Comparison of ENCODE assay signal across 19 cellular contexts in the genomic region with DNA sequence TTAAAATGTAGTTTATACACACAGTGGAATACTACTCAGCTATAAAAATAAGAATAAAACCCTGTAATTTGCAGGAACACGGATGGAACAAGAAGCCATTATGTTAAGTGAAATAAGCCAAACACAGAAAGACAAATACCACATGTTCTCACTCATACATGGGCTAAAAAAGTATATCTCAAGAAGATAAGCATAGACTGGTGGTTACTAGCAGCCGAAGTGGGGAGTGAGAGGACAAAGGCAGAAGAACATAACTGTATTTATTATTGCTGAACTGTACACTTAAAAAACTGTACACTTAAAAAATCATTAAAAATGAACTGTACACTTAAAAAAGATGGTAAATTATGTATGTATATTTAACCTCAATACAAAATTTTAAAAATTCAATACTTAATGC. TPM values are rescaled to one million over a fixed set of nuclear protein-coding genes. Genes with fewer than 3 reads are reported as not detected.
A peak's percentile ranks its signal among the peaks of the same experiment; 100 is the strongest.
DNase-seq lines count a peak whose midpoint lies in the region; ATAC-seq, FAIRE-seq and TF ChIP-seq lines count a peak whose summit lies in the region.
"Had no signal": no experiment of that assay in that cellular context is flagged by ENCODE, and none has a peak within 500 bp of the region (broad histone marks: within the 10 kb centered on the region; RNA-seq: fewer than 3 reads in every experiment).

No MANE protein-coding gene starts in this region.

- H3K27ac ChIP-seq in SU-DHL-6 (ENCODE audit: low read depth, low read length) = no peak overlapping the region
- H3K27ac ChIP-seq in smooth muscle cell (ENCODE audit: low read depth) = no peak overlapping the region
- H3K27ac ChIP-seq in spleen = no peak overlapping the region

- TF ChIP-seq CTCF in SU-DHL-6 (IDR thresholded peaks at IDR 0.05; ENCODE audit: insufficient read depth, low read length, poor library complexity, severe bottlenecking) (no peak), smooth muscle cell (IDR thresholded peaks at IDR 0.05; ENCODE audit: borderline replicate concordance, insufficient read depth, poor library complexity, severe bottlenecking) (no peak), spleen (IDR thresholded peaks at IDR 0.05 in 8 of 11, conservative IDR thresholded peaks at IDR 0.05 in 3 of 11) (no peak)

- H3K27me3 ChIP-seq in SU-DHL-6 (ENCODE audit: low read length) (no peaks in the 10 kb centered on the region), smooth muscle cell (ENCODE audit: low read depth) (no peaks in the 10 kb centered on the region), spleen (replicated peaks in 1 of 7) (no peaks in the 10 kb centered on the region)

- peaks cover 80% of the 10 kb centered on the region for H3K4me1 Mint-ChIP-seq in activated naive CD8-positive, alpha-beta T cell (ENCODE audit: low read depth)
- peaks cover 78% of the 10 kb centered on the region for H3K4me1 Mint-ChIP-seq in activated naive CD8-positive, alpha-beta T cell treated with anti-CD3 and anti-CD28 coated beads, Interleukin-2, amount 50 U/mL, for 24 hours
- peaks cover 50 to 60% of the 10 kb centered on the region in 2 donors for H3K4me1 Mint-ChIP-seq in effector memory CD8-positive, alpha-beta T cell (ENCODE audit: low read depth in 2 of 2)

- no peaks in the 10 kb centered on the region for H3K4me1 ChIP-seq in smooth muscle cell (ENCODE audit: low read depth)
- peaks cover 0 to 84% (median 45%) of the 10 kb centered on the region in 6 donors for H3K4me1 ChIP-seq in spleen

- H3K9ac ChIP-seq in SU-DHL-6 (ENCODE audit: low read length) (no peak overlapping the region), smooth muscle cell (ENCODE audit: low read depth) (no peak overlapping the region)

- peaks cover 6% of the 10 kb centered on the region for H3K9me3 Mint-ChIP-seq in activated naive CD8-positive, alpha-beta T cell (ENCODE audit: low read depth)
- peaks cover 9% of the 10 kb centered on the region for H3K9me3 Mint-ChIP-seq in activated naive CD8-positive, alpha-beta T cell treated with anti-CD3 and anti-CD28 coated beads, Interleukin-2, amount 50 U/mL, for 24 hours
- H3K9me3 Mint-ChIP-seq in effector memory CD8-positive, alpha-beta T cell = no peaks in the 10 kb centered on the region
- H3K9me3 Mint-ChIP-seq: CD4-positive, alpha-beta memory T cell; HFFc6 had no signal

- H3K79me2 ChIP-seq in SU-DHL-6 (ENCODE audit: insufficient read depth, low read length) = peaks cover 97% of the 10 kb centered on the region
- peaks cover 97% of the 10 kb centered on the region for H3K79me2 ChIP-seq in smooth muscle cell (ENCODE audit: low read depth)

- intact Hi-C loops in spleen (cut with DNase I; ENCODE audit: low total_unique reads) = no loop called here

- FAIRE-seq in HTR-8/SVneo (lab: Jason Lieb, UNC) = no peak
- FAIRE-seq: GM12878, GM18507, H1 had no signal

- H3F3A ChIP-seq in SU-DHL-6 (ENCODE audit: insufficient read depth) = peaks cover 11% of the 10 kb centered on the region; the same call in 1 of the 2 replicates
- H3F3A ChIP-seq in smooth muscle cell (ENCODE audit: low read depth) = peaks cover 3% of the 10 kb centered on the region

- no peak for TF ChIP-seq POLR2A in spleen (IDR thresholded peaks at IDR 0.05)

- H3K9me2 ChIP-seq in SU-DHL-6 (replicated peaks; ENCODE audit: insufficient read depth, low read length) = no peaks in the 10 kb centered on the region

- H3K27ac Mint-ChIP-seq in activated naive CD8-positive, alpha-beta T cell = peak overlapping the region; percentile 17
- no peak overlapping the region for H3K27ac Mint-ChIP-seq in activated naive CD8-positive, alpha-beta T cell treated with anti-CD3 and anti-CD28 coated beads, Interleukin-2, amount 50 U/mL, for 24 hours
- H3K27ac Mint-ChIP-seq in effector memory CD8-positive, alpha-beta T cell = peak overlapping the region; percentile 56 to 82
- H3K27ac Mint-ChIP-seq: B cell had no signal

- no peak for DNase-seq in activated naive CD8-positive, alpha-beta T cell treated with anti-CD3 and anti-CD28 coated beads, Interleukin-2, amount 50 U/mL, for 24 hours
- no peak for DNase-seq in effector memory CD8-positive, alpha-beta T cell
- DNase-seq in smooth muscle cell (lab: John Stamatoyannopoulos, UW; ENCODE audit: unreplicated experiment) = no peak
- no peak for DNase-seq in HTR-8/SVneo (ENCODE audit: insufficient read length, low spot score)
- no peak for DNase-seq in spleen
- DNase-seq: ACHN; C1 segment of cervical spinal cord; CD4-positive, alpha-beta memory T cell; DMS79; HFFc6; IMR-90 had no signal

- no peak for ATAC-seq in activated naive CD8-positive, alpha-beta T cell treated with anti-CD3 and anti-CD28 coated beads, Interleukin-2, amount 50 U/mL, for 24 hours
- no peak for ATAC-seq in effector memory CD8-positive, alpha-beta T cell (replicated peaks)
- ATAC-seq in GM19395 (IDR thresholded peaks at IDR 0.05; ENCODE audit: unreplicated experiment) = no peak

- H3K36me3 Mint-ChIP-seq in activated naive CD8-positive, alpha-beta T cell = peaks cover 17% of the 10 kb centered on the region
- H3K36me3 Mint-ChIP-seq in activated naive CD8-positive, alpha-beta T cell treated with anti-CD3 and anti-CD28 coated beads, Interleukin-2, amount 50 U/mL, for 24 hours (ENCODE audit: low read depth) = peaks cover 34% of the 10 kb centered on the region
- H3K36me3 Mint-ChIP-seq in effector memory CD8-positive, alpha-beta T cell (ENCODE audit: insufficient read depth) = peaks cover 8% of the 10 kb centered on the region

- 46% methylated on average over 2 of the region's 2 CpGs for WGBS in smooth muscle cell (ENCODE audit: low lambda C conversion rate)
- 83 to 94% (median 93%) methylated on average over 2 of the region's 2 CpGs for WGBS in spleen, 5 donors

- H3K9me3 ChIP-seq in SU-DHL-6 (ENCODE audit: insufficient read depth, low read length) = no peaks in the 10 kb centered on the region
- H3K9me3 ChIP-seq in smooth muscle cell (replicated peaks; ENCODE audit: low read depth) = no peaks in the 10 kb centered on the region
- no peaks in the 10 kb centered on the region for H3K9me3 ChIP-seq in spleen
- H3K9me3 ChIP-seq: HAP-1 had no signal

- no peaks in the 10 kb centered on the region for H3K27me3 Mint-ChIP-seq in activated naive CD8-positive, alpha-beta T cell
- H3K27me3 Mint-ChIP-seq in activated naive CD8-positive, alpha-beta T cell treated with anti-CD3 and anti-CD28 coated beads, Interleukin-2, amount 50 U/mL, for 24 hours = no peaks in the 10 kb centered on the region
- H3K27me3 Mint-ChIP-seq in effector memory CD8-positive, alpha-beta T cell = no peaks in the 10 kb centered on the region
- H3K27me3 Mint-ChIP-seq: B cell; CD4-positive, alpha-beta memory T cell had no signal

- peaks cover 12% of the 10 kb centered on the region; the same call in 1 of the 2 replicates for H3K36me3 ChIP-seq in SU-DHL-6 (ENCODE audit: low read length)
- no peaks in the 10 kb centered on the region for H3K36me3 ChIP-seq in smooth muscle cell (ENCODE audit: low read depth)
- H3K36me3 ChIP-seq in spleen = peaks cover 0 to 7% (median 0%) of the 10 kb centered on the region in 6 donors
- H3K36me3 ChIP-seq: HAP-1 had no signal

- H4K20me1 ChIP-seq in SU-DHL-6 (ENCODE audit: low read depth, low read length) = peaks cover 42% of the 10 kb centered on the region
- peaks cover 96% of the 10 kb centered on the region for H4K20me1 ChIP-seq in smooth muscle cell (ENCODE audit: low read depth)

- peak overlapping the region; percentile 32 for H3K4me2 ChIP-seq in SU-DHL-6 (ENCODE audit: low read depth, low read length, poor library complexity, severe bottlenecking)
- peak overlapping the region; percentile 13 for H3K4me2 ChIP-seq in smooth muscle cell

- no peak overlapping the region for H3K4me3 Mint-ChIP-seq in activated naive CD8-positive, alpha-beta T cell
- no peak overlapping the region for H3K4me3 Mint-ChIP-seq in activated naive CD8-positive, alpha-beta T cell treated with anti-CD3 and anti-CD28 coated beads, Interleukin-2, amount 50 U/mL, for 24 hours
- peak overlapping the region; percentile 4 to 72 for H3K4me3 Mint-ChIP-seq in effector memory CD8-positive, alpha-beta T cell
- H3K4me3 Mint-ChIP-seq: B cell, HFFc6 had no signal

- H3K4me3 ChIP-seq in SU-DHL-6 (ENCODE audit: insufficient read depth, low read length, poor library complexity, severe bottlenecking) (no peak overlapping the region), smooth muscle cell (no peak overlapping the region), spleen (no peak overlapping the region)
- H3K4me3 ChIP-seq: GM12878, HAP-1 had no signal

- H2AFZ ChIP-seq in SU-DHL-6 (ENCODE audit: low read depth, low read length, severe bottlenecking) (no peak overlapping the region), smooth muscle cell (ENCODE audit: low read depth) (no peak overlapping the region)

RNA-seq across cellular contexts. Expression of a gene that starts 11.0 kb away (rescaled TPM):
- total RNA-seq in smooth muscle cell = 93.9 and 115 TPM in 2 replicates
- polyA plus RNA-seq in smooth muscle cell = 66.6 and 70.4 TPM in 2 replicates
- total RNA-seq in spleen = 100 to 1,000 TPM in 5 of 7 donors, 10 to 100 TPM in 2; 89.3 to 111 (median 108) TPM
- 10 to 100 TPM; 12.2 to 15.3 (median 14.4) TPM for polyA plus RNA-seq in spleen

Comparison
In these comparisons a context has a peak if more than half of its experiments do, and no peak if none do; other contexts are left out.
1. H3K4me3 Mint-ChIP-seq: peak in effector memory CD8-positive, alpha-beta T cell (2 of 2); none in activated naive CD8-positive, alpha-beta T cell (single experiment) and activated naive CD8-positive, alpha-beta T cell treated with anti-CD3 and anti-CD28 coated beads, Interleukin-2, amount 50 U/mL, for 24 hours (single experiment).